In genomic region chr13:32001392-32001768, GRCh38 we compare ENCODE assay signal across 8 cellular contexts. TPM values are rescaled to one million over a fixed set of nuclear protein-coding genes. Genes with fewer than 3 reads are reported as not detected.
DNase-seq lines count a peak whose midpoint lies in the region; ATAC-seq and TF ChIP-seq lines count a peak whose summit lies in the region.

No MANE protein-coding gene starts in this region.

- no peak overlapping the region for H3K4ac ChIP-seq in neuronal stem cell (ENCODE audit: low read length)

- H3K4me3 ChIP-seq in esophagus squamous epithelium = no peak overlapping the region
- no peak overlapping the region for H3K4me3 ChIP-seq in neuronal stem cell (ENCODE audit: low read length in 2 of 2)

- no peaks in the 10 kb centered on the region for H3K4me1 ChIP-seq in esophagus squamous epithelium
- peaks cover 0 to 5% of the 10 kb centered on the region in 2 donors for H3K4me1 ChIP-seq in neuronal stem cell (ENCODE audit: control insufficient read depth in 2 of 2, insufficient read depth in 1 of 2, low read depth in 1 of 2, low read length in 2 of 2)

- H3K27me3 Mint-ChIP-seq in activated CD8-positive, alpha-beta memory T cell treated with anti-CD3 and anti-CD28 coated beads, Interleukin-2, amount 10 ng/mL, durations not matched to agents 7 days and 5 days = peaks cover 6% of the 10 kb centered on the region

- peak in 5 of 6 experiments; percentile 24 to 61 (median 41) for TF ChIP-seq CTCF in esophagus squamous epithelium (IDR thresholded peaks at IDR 0.05)

- peak; percentile 65 for DNase-seq in ELR (ENCODE audit: low read depth)
- peak; percentile 70 for DNase-seq in GM19240 (ENCODE audit: insufficient read length, low spot score)
- DNase-seq in RPMI8226 = peak; percentile 23
- DNase-seq in esophagus squamous epithelium (lab: John Stamatoyannopoulos, UW) = no peak
- DNase-seq in neuronal stem cell (ENCODE audit: low spot score) = peak; percentile 24
- DNase-seq in activated CD8-positive, alpha-beta memory T cell treated with anti-CD3 and anti-CD28 coated beads, Interleukin-2, amount 10 ng/mL, durations not matched to agents 7 days and 5 days = no peak
- no peak for DNase-seq in MV-4-11 (lab: John Stamatoyannopoulos, UW)

- no peak overlapping the region for H3K9ac ChIP-seq in neuronal stem cell (ENCODE audit: low read depth, low read length, poor library complexity)

- no peak overlapping the region for H3K27ac Mint-ChIP-seq in activated CD8-positive, alpha-beta memory T cell treated with anti-CD3 and anti-CD28 coated beads, Interleukin-2, amount 10 ng/mL, durations not matched to agents 7 days and 5 days

- no peak overlapping the region for H2BK5ac ChIP-seq in neuronal stem cell (ENCODE audit: low read length)

- no peak overlapping the region for H2BK12ac ChIP-seq in neuronal stem cell (ENCODE audit: low read length)

- no peaks in the 10 kb centered on the region for H3K27me3 ChIP-seq in esophagus squamous epithelium
- H3K27me3 ChIP-seq in neuronal stem cell (ENCODE audit: control insufficient read depth in 3 of 3, insufficient read depth in 3 of 3, low read depth in 1 of 3, low read length in 3 of 3) = no peaks in the 10 kb centered on the region

- no peak overlapping the region for H3K4me2 ChIP-seq in neuronal stem cell (ENCODE audit: insufficient read depth, low read length, poor library complexity, severe bottlenecking)

- H3K27ac ChIP-seq in esophagus squamous epithelium (no peak overlapping the region), neuronal stem cell (replicated peaks; ENCODE audit: low read length) (peak overlapping the region; percentile 23)

- peak; percentile 88 for ATAC-seq in HG03342 (IDR thresholded peaks at IDR 0.05; ENCODE audit: unreplicated experiment)
- no peak for ATAC-seq in activated CD8-positive, alpha-beta memory T cell treated with anti-CD3 and anti-CD28 coated beads, Interleukin-2, amount 10 ng/mL, durations not matched to agents 7 days and 5 days

- no peaks in the 10 kb centered on the region for H3K9me3 ChIP-seq in esophagus squamous epithelium
- peaks cover 0 to 2% of the 10 kb centered on the region in 2 donors for H3K9me3 ChIP-seq in neuronal stem cell (replicated peaks in 1 of 2; ENCODE audit: control insufficient read depth in 2 of 2, insufficient read depth in 1 of 2, low read depth in 1 of 2, low read length in 2 of 2)

- no peak overlapping the region for H2BK15ac ChIP-seq in neuronal stem cell (ENCODE audit: low read length)

- no peak overlapping the region for H2BK120ac ChIP-seq in neuronal stem cell (ENCODE audit: low read depth, low read length)

- no peaks in the 10 kb centered on the region for H3K36me3 ChIP-seq in esophagus squamous epithelium
- no peaks in the 10 kb centered on the region for H3K36me3 ChIP-seq in neuronal stem cell (replicated peaks in 1 of 2; ENCODE audit: control insufficient read depth in 2 of 2, insufficient read depth in 2 of 2, low read length in 2 of 2)

- peak overlapping the region; percentile 41 for H2AK5ac ChIP-seq in neuronal stem cell (ENCODE audit: low read depth, low read length)

- intact Hi-C loops in esophagus squamous epithelium (cut with DNase I) = no loop called here

- H2AFZ ChIP-seq in neuronal stem cell (ENCODE audit: low read length) = no peak overlapping the region

- no peaks in the 10 kb centered on the region for H3K9me3 Mint-ChIP-seq in activated CD8-positive, alpha-beta memory T cell treated with anti-CD3 and anti-CD28 coated beads, Interleukin-2, amount 10 ng/mL, durations not matched to agents 7 days and 5 days (ENCODE audit: low read depth)

- H3K4me1 Mint-ChIP-seq in activated CD8-positive, alpha-beta memory T cell treated with anti-CD3 and anti-CD28 coated beads, Interleukin-2, amount 10 ng/mL, durations not matched to agents 7 days and 5 days = no peaks in the 10 kb centered on the region

- H3K79me1 ChIP-seq in neuronal stem cell (ENCODE audit: low read depth, low read length) = no peaks in the 10 kb centered on the region

- TF ChIP-seq POLR2A in esophagus squamous epithelium (IDR thresholded peaks at IDR 0.05) = no peak

- CTCF ChIA-PET in activated CD8-positive, alpha-beta memory T cell treated with anti-CD3 and anti-CD28 coated beads, Interleukin-2, amount 10 ng/mL, durations not matched to agents 7 days and 5 days (lab: Charles Lee) = interaction anchor here (0.7 to 1.2 kb wide), 2 partner anchors 30 to 91 kb away, joined by 3 to 4 read pairs; partner anchors contain the start of gene FRY

- H3K36me3 Mint-ChIP-seq in activated CD8-positive, alpha-beta memory T cell treated with anti-CD3 and anti-CD28 coated beads, Interleukin-2, amount 10 ng/mL, durations not matched to agents 7 days and 5 days = no peaks in the 10 kb centered on the region

- H3K23ac ChIP-seq in neuronal stem cell (ENCODE audit: low read depth, low read length, poor library complexity) = no peak overlapping the region

- WGBS in esophagus squamous epithelium, 2 donors = 67 to 80% methylated on average over 1 of the region's 1 CpG
- no CpG with 5 or more reads among the region's 1 CpG for WGBS in neuronal stem cell (ENCODE audit: extremely low coverage in 2 of 2, insufficient read length in 2 of 2, insufficient replicate concordance in 1 of 2), 2 donors

- H3K14ac ChIP-seq in neuronal stem cell (ENCODE audit: low read length) = no peak overlapping the region

- H4K91ac ChIP-seq in neuronal stem cell (ENCODE audit: low read depth, low read length, poor library complexity) = no peak overlapping the region

- H3K18ac ChIP-seq in neuronal stem cell (ENCODE audit: low read length) = no peak overlapping the region

- no peak overlapping the region for H4K8ac ChIP-seq in neuronal stem cell (ENCODE audit: low read depth, low read length)

- no peak overlapping the region for H3K4me3 Mint-ChIP-seq in activated CD8-positive, alpha-beta memory T cell treated with anti-CD3 and anti-CD28 coated beads, Interleukin-2, amount 10 ng/mL, durations not matched to agents 7 days and 5 days

RNA-seq across cellular contexts. Expression of gene FRY, which starts 30.2 kb away (rescaled TPM):
- 10 to 100 TPM in 3 of 4 donors, 1 to 10 TPM in 1; 5.8 to 17.4 (median 12.0) TPM for total RNA-seq in esophagus squamous epithelium
- 2.1 TPM for polyA plus RNA-seq in neuronal stem cell (2013, experiment 1 of 2)
- 2.2 TPM for polyA plus RNA-seq in neuronal stem cell (2013, experiment 2 of 2)
- 1 to 10 TPM; 1.2 to 1.5 TPM for total RNA-seq in activated CD8-positive, alpha-beta memory T cell treated with anti-CD3 and anti-CD28 coated beads, Interleukin-2, amount 10 ng/mL, durations not matched to agents 7 days and 5 days

Comparison
In these comparisons a context has a peak if more than half of its experiments do, and no peak if none do; other contexts are left out.
1. DNase-seq: peak in ELR (single experiment), GM19240 (single experiment), RPMI8226 (single experiment) and neuronal stem cell (single experiment); none in esophagus squamous epithelium (single experiment), activated CD8-positive, alpha-beta memory T cell treated with anti-CD3 and anti-CD28 coated beads, Interleukin-2, amount 10 ng/mL, durations not matched to agents 7 days and 5 days (single experiment) and MV-4-11 (single experiment).